In genomic region chr9:36136894-36137391, GRCh38 we compare ENCODE assay signal across 8 cellular contexts. TPM values are rescaled to one million over a fixed set of nuclear protein-coding genes. Genes with fewer than 3 reads are reported as not detected.
A peak's percentile ranks its signal among the peaks of the same experiment; 100 is the strongest.
DNase-seq lines count a peak whose midpoint lies in the region; ATAC-seq, FAIRE-seq and TF ChIP-seq lines count a peak whose summit lies in the region.

No MANE protein-coding gene starts in this region.

- intact Hi-C loops in HCT116 (cut with micrococcal nuclease) (no loop called here), PC-3 (cut with micrococcal nuclease) (no loop called here)

- H3K4me3 ChIP-seq in GM12864 (ENCODE audit: low read depth, low read length) (peak overlapping the region; percentile 67), HCT116 (replicated peaks in 1 of 2; ENCODE audit: low read depth in 1 of 2, low read length in 2 of 2) (peak overlapping the region; percentile 58 to 72), PC-3 (ENCODE audit: low read length) (peak overlapping the region; percentile 76), epithelial cell of esophagus (ENCODE audit: low read length) (peak overlapping the region; percentile 45)

- CTCF ChIA-PET in HCT116 (lab: Charles Lee) = interaction anchor here (0.8 kb wide), 1 partner anchor 28 kb away, joined by 3 read pairs; no protein-coding TSS in a partner anchor
- CTCF ChIA-PET in PC-3 (lab: Charles Lee) = no interaction called here

- no peak for FAIRE-seq in H54 (lab: Jason Lieb, UNC)

- peak overlapping the region; percentile 95 to 96 (median 96) for H3K4me3 Mint-ChIP-seq in nephron

- peaks cover 49% of the 10 kb centered on the region for H3K4me1 Mint-ChIP-seq in nephron

- peak overlapping the region; percentile 92 for H3K4me2 ChIP-seq in HCT116 (ENCODE audit: low read length)
- peak overlapping the region; percentile 95 for H3K4me2 ChIP-seq in PC-3 (ENCODE audit: low read length)

- H3K9me2 ChIP-seq in HCT116 (ENCODE audit: insufficient read depth) (no peaks in the 10 kb centered on the region), PC-3 (replicated peaks; ENCODE audit: low read length) (no peaks in the 10 kb centered on the region)

- TF ChIP-seq RAD21 in HCT116 (IDR thresholded peaks at IDR 0.05; ENCODE audit: low read depth) = no peak

- H3K4me1 ChIP-seq in HCT116 (ENCODE audit: control insufficient read depth in 1 of 2, insufficient read depth in 2 of 2, low read length in 2 of 2) (peaks cover 0 to 20% of the 10 kb centered on the region in 2 experiments; a peak in 1 of 4 replicates), PC-3 (ENCODE audit: insufficient read depth, low read length) (peaks cover 31% of the 10 kb centered on the region)

- H3K27me3 Mint-ChIP-seq in nephron (ENCODE audit: low read depth) = peaks cover 41% of the 10 kb centered on the region

- H3K27ac Mint-ChIP-seq in nephron = peak overlapping the region; percentile 64 to 82 (median 79)

- H3K9me3 Mint-ChIP-seq in nephron = no peaks in the 10 kb centered on the region

- BruUV-seq in HCT116 (replicated peaks; lab: Mats Ljungman, UMichigan) (no TSS peak), PC-3 (replicated peaks; lab: Mats Ljungman, UMichigan) (no TSS peak)

- H3K79me2 ChIP-seq in HCT116 (ENCODE audit: insufficient read depth, low read length) (no peaks in the 10 kb centered on the region), PC-3 (ENCODE audit: low read length) (no peaks in the 10 kb centered on the region)

- H3K9ac ChIP-seq in HCT116 (ENCODE audit: low read length) = peak overlapping the region; percentile 66
- peak overlapping the region; percentile 41 for H3K9ac ChIP-seq in PC-3 (ENCODE audit: low read length)

- RAD21 ChIA-PET in HCT116 (lab: Charles Lee; ENCODE audit: low non-redundant PET in 1 of 2, low total read pairs in 2 of 2, uncharacterized antibody in 2 of 2, unreplicated experiment in 2 of 2) = interaction anchor here in 1 of 2 experiments (0.5 kb wide), 1 partner anchor 268 kb away, joined by 3 read pairs; no protein-coding TSS in a partner anchor

- H3K36me3 Mint-ChIP-seq in nephron (ENCODE audit: low read depth) = no peaks in the 10 kb centered on the region

- ATAC-seq in HCT116 (peak; percentile 4; the same call in 1 of the 2 replicates), PC-3 (peak; percentile 10)

- TF ChIP-seq CTCF in GM12864 (IDR thresholded peaks at IDR 0.05; ENCODE audit: low read depth, low read length, missing control alignments) (no peak), HCT116 (IDR thresholded peaks at IDR 0.05 in 2 of 3, conservative IDR thresholded peaks at IDR 0.05 in 1 of 3; ENCODE audit: borderline replicate concordance in 1 of 3, insufficient read depth in 1 of 3, low read depth in 2 of 3, low read length in 2 of 3) (no peak), PC-3 (conservative IDR thresholded peaks at IDR 0.05; ENCODE audit: low read depth, low read length) (no peak), epithelial cell of esophagus (IDR thresholded peaks at IDR 0.05; ENCODE audit: insufficient read depth, low read depth, low read length, missing control alignments) (no peak), nephron (IDR thresholded peaks at IDR 0.05; ENCODE audit: unreplicated experiment in 3 of 3) (no peak)

- DNase-seq in GM12864 (ENCODE audit: low read depth) (no peak), HCT116 (ENCODE audit: low read depth, low spot score) (no peak), PC-3 (no peak), epithelial cell of esophagus (ENCODE audit: low read depth) (no peak), NCI-H1930 (lab: John Stamatoyannopoulos, UW) (no peak), H54 (ENCODE audit: insufficient read length, low spot score) (no peak)
- DNase-seq in activated CD4-positive, alpha-beta T cell treated with anti-CD3 and anti-CD28 coated beads for 48 hours = no peak

- H3K27me3 ChIP-seq in HCT116 (ENCODE audit: insufficient read depth, low read length) = no peaks in the 10 kb centered on the region
- no peaks in the 10 kb centered on the region for H3K27me3 ChIP-seq in PC-3 (ENCODE audit: low read length)

- no peaks in the 10 kb centered on the region for H4K20me1 ChIP-seq in HCT116 (ENCODE audit: insufficient read depth)
- no peaks in the 10 kb centered on the region for H4K20me1 ChIP-seq in PC-3 (ENCODE audit: low read length)

- peak overlapping the region; percentile 52; the same call in 1 of the 2 replicates for H3K27ac ChIP-seq in HCT116 (ENCODE audit: low read depth, low read length)
- H3K27ac ChIP-seq in PC-3 (ENCODE audit: low read length) = no peak overlapping the region

- H3K36me3 ChIP-seq in HCT116 (ENCODE audit: control insufficient read depth in 1 of 2, insufficient read depth in 2 of 2, low read length in 2 of 2) (no peaks in the 10 kb centered on the region), PC-3 (ENCODE audit: low read depth, low read length) (no peaks in the 10 kb centered on the region)

- TF ChIP-seq POLR2A in HCT116 (IDR thresholded peaks at IDR 0.05; ENCODE audit: borderline replicate concordance, extremely low read depth, insufficient read depth, insufficient read length) (no peak), H54 (IDR thresholded peaks at IDR 0.05; ENCODE audit: low read depth, low read length) (no peak)

- POLR2A ChIA-PET in HCT116 (lab: Charles Lee) (interaction anchor here (1.6 kb wide), 1 partner anchor 53 kb away, joined by 3 read pairs; the partner anchor contains the start of gene CLTA), PC-3 (lab: Charles Lee; ENCODE audit: unreplicated experiment) (interaction anchor here (0.6 kb wide), 1 partner anchor 181 kb away, joined by 3 read pairs; no protein-coding TSS in a partner anchor)

- H3F3A ChIP-seq in PC-3 (ENCODE audit: low read length, unreplicated experiment) = no peaks in the 10 kb centered on the region

- H3K9me3 ChIP-seq in HCT116 (ENCODE audit: control insufficient read depth in 1 of 2, insufficient read depth in 1 of 2, low read depth in 1 of 2, low read length in 2 of 2) (no peaks in the 10 kb centered on the region), PC-3 (ENCODE audit: low read length) (no peaks in the 10 kb centered on the region)

- H2AFZ ChIP-seq in HCT116 (ENCODE audit: low read depth, low read length, poor library complexity, severe bottlenecking) (peak overlapping the region; percentile 26), PC-3 (ENCODE audit: low read length) (peak overlapping the region; percentile 86)

TF ChIP-seq in HCT116, 20 proteins besides CTCF, POLR2A, EP300 and RAD21:
- no peak for TF ChIP-seq FOSL1 (IDR thresholded peaks at IDR 0.05; ENCODE audit: low read depth)
- TF ChIP-seq ZFX (IDR thresholded peaks at IDR 0.05) = no peak
- TF ChIP-seq ELF1 (IDR thresholded peaks at IDR 0.05; ENCODE audit: borderline replicate concordance, low read depth) = no peak
- TF ChIP-seq EZH2 (IDR thresholded peaks at IDR 0.05) = no peak
- TF ChIP-seq SIN3A (IDR thresholded peaks at IDR 0.05; ENCODE audit: low read depth) = no peak
- no peak for TF ChIP-seq SP1 (IDR thresholded peaks at IDR 0.05; ENCODE audit: low read depth)
- no peak for TF ChIP-seq YY1 (IDR thresholded peaks at IDR 0.05; ENCODE audit: extremely low read depth, insufficient replicate concordance, low read depth, low read length)
- TF ChIP-seq CBX3 (IDR thresholded peaks at IDR 0.05; ENCODE audit: low read depth) = no peak

RNA-seq across cellular contexts. Expression of gene GLIPR2, which starts 0.4 kb away (rescaled TPM):
- total RNA-seq in HCT116 (2021; ENCODE audit: unreplicated experiment) (14.5 TPM), PC-3 (2014; rRNA removed) (6.7 and 10.1 TPM in 2 replicates)
- polyA plus RNA-seq in HCT116 (2012) = 8.2 and 11.6 TPM in 2 replicates

RNA-seq across cellular contexts. Expression of gene CCIN, which starts 32.2 kb away (rescaled TPM):
- total RNA-seq in HCT116 (2021; ENCODE audit: unreplicated experiment) = 0.20 TPM
- 0.05 and 0.12 TPM in 2 replicates for polyA plus RNA-seq in HCT116 (2012)
- 0.22 and 0.46 TPM in 2 replicates for total RNA-seq in PC-3 (2014; rRNA removed)

RNA-seq across cellular contexts. Expression of gene CLTA, which starts 53.8 kb away (rescaled TPM):
- 152 TPM for total RNA-seq in HCT116 (2021; ENCODE audit: unreplicated experiment)
- 139 and 184 TPM in 2 replicates for polyA plus RNA-seq in HCT116 (2012)
- total RNA-seq in PC-3 (2014; rRNA removed) = 259 and 266 TPM in 2 replicates
